In the genomic region with DNA sequence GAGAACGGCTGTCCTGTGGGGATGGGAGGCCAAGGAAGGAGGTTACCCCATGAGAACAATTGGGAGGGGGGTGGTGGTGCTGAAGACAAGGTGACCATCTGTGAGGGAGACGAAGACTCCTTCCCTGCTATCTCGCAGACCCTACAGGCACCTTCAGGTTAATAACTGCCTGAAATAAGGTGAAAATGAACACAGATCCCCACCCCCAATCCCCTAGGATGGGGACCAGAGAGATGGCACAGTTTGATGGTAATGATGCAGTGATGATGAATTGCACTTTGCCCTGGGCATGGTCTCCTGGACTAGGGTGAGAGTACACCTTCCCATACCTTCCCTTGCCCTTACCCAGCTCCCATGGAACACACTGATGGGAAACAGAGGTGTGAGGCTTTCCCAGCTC, we compare ENCODE assay signal across 16 cellular contexts. TPM values are rescaled to one million over a fixed set of nuclear protein-coding genes. Genes with fewer than 3 reads are reported as not detected.
A peak's percentile ranks its signal among the peaks of the same experiment; 100 is the strongest.
DNase-seq lines count a peak whose midpoint lies in the region; ATAC-seq and TF ChIP-seq lines count a peak whose summit lies in the region.
"Had no signal": no experiment of that assay in that cellular context is flagged by ENCODE, and none has a peak within 500 bp of the region (broad histone marks: within the 10 kb centered on the region; RNA-seq: fewer than 3 reads in every experiment).

No MANE protein-coding gene starts in this region.

- no peak overlapping the region for H3K4me3 ChIP-seq in DND-41 (ENCODE audit: low read depth in 1 of 2, low read length in 2 of 2)
- H3K4me3 ChIP-seq in osteoblast (ENCODE audit: insufficient read depth, low read length), result no peak overlapping the region
- H3K4me3 ChIP-seq: SJSA1 had no signal

- intact Hi-C loops in CD4-positive, alpha-beta T cell (cut with DNase I, micrococcal nuclease), result no loop called here

- CTCF ChIA-PET in CD4-positive, alpha-beta T cell (lab: Charles Lee), result interaction anchor here (1.9 to 3.8 kb wide), 3 partner anchors 37 to 49 kb away, joined by 13 to 49 read pairs (median 39); a partner anchor contains a TSS
- CTCF ChIA-PET in GM10248 (lab: Yijun Ruan, JAX), result interaction anchor here (0.9 to 5.6 kb wide), 10 partner anchors 11 to 181 kb away, joined by 3 to 80 read pairs (median 26); a partner anchor contains a TSS
- CTCF ChIA-PET in activated CD8-positive, alpha-beta T cell treated with anti-CD3 and anti-CD28 coated beads, Interleukin-2, amount 10 ng/mL, durations not matched to agents 7 days and 5 days (lab: Charles Lee), result interaction anchor here (2.0 to 10.2 kb wide), 5 partner anchors 13 to 95 kb away, joined by 11 to 195 read pairs (median 66); a partner anchor contains a TSS

- H3K27me3 Mint-ChIP-seq in CD4-positive, alpha-beta T cell, result no peaks in the 10 kb centered on the region
- peaks cover 3% of the 10 kb centered on the region for H3K27me3 Mint-ChIP-seq in activated T-helper 17 cell treated with anti-CD3 and anti-CD28 coated beads, Interleukin-2, amount 50 U/mL, for 72 hours
- peaks cover 7% of the 10 kb centered on the region for H3K27me3 Mint-ChIP-seq in activated CD8-positive, alpha-beta T cell treated with anti-CD3 and anti-CD28 coated beads, Interleukin-2, amount 10 ng/mL, durations not matched to agents 7 days and 5 days (ENCODE audit: low read depth)

- H3K27me3 ChIP-seq in CD4-positive, alpha-beta T cell (ENCODE audit: control insufficient read depth, insufficient read depth, low read length), result peaks cover 4% of the 10 kb centered on the region
- H3K27me3 ChIP-seq in DND-41 (ENCODE audit: insufficient read depth, low read length, poor library complexity) (no peaks in the 10 kb centered on the region), osteoblast (ENCODE audit: insufficient read depth, low read length) (no peaks in the 10 kb centered on the region)
- H3K27me3 ChIP-seq: SJSA1 had no signal

- H3K79me2 ChIP-seq in DND-41 (ENCODE audit: insufficient read depth, low read length) (peaks cover 36% of the 10 kb centered on the region), osteoblast (ENCODE audit: insufficient read depth, low read length) (peaks cover 31% of the 10 kb centered on the region)

- H3K4me1 ChIP-seq in DND-41 (ENCODE audit: insufficient read depth, low read length) (peaks cover 33% of the 10 kb centered on the region), osteoblast (ENCODE audit: insufficient read depth, low read length) (peaks cover 20% of the 10 kb centered on the region)

- H4K20me1 ChIP-seq in DND-41 (ENCODE audit: insufficient read depth, low read length) (peaks cover 21% of the 10 kb centered on the region), osteoblast (ENCODE audit: insufficient read depth, low read length) (peaks cover 19% of the 10 kb centered on the region)

- no peaks in the 10 kb centered on the region for H3K9me3 ChIP-seq in CD4-positive, alpha-beta T cell (ENCODE audit: control insufficient read depth, low read length)
- no peaks in the 10 kb centered on the region for H3K9me3 ChIP-seq in DND-41 (ENCODE audit: insufficient read depth, low read length, severe bottlenecking)
- H3K9me3 ChIP-seq in osteoblast (ENCODE audit: low read depth, low read length), result no peaks in the 10 kb centered on the region
- H3K9me3 ChIP-seq: SJSA1 had no signal

- no peak for ATAC-seq in CD4-positive, alpha-beta T cell (ENCODE audit: poor library complexity)
- ATAC-seq in DND-41 (ENCODE audit: insufficient read depth, low read depth), result no peak
- ATAC-seq in activated T-helper 17 cell treated with anti-CD3 and anti-CD28 coated beads, Interleukin-2, amount 50 U/mL, for 72 hours (replicated peaks), result no peak
- no peak for ATAC-seq in activated CD8-positive, alpha-beta T cell treated with anti-CD3 and anti-CD28 coated beads, Interleukin-2, amount 10 ng/mL, durations not matched to agents 7 days and 5 days

- DNase-seq in CD4-positive, alpha-beta T cell, result no peak
- DNase-seq in DND-41 (no peak), osteoblast (ENCODE audit: insufficient read length, low spot score, missing footprints) (no peak), GM10248 (ENCODE audit: extremely low spot score) (no peak), DMS 273 treated with DMSO at 0.1 percent for 48 hours (lab: John Stamatoyannopoulos, UW) (no peak)
- DNase-seq in activated CD8-positive, alpha-beta T cell treated with anti-CD3 and anti-CD28 coated beads, Interleukin-2, amount 10 ng/mL, durations not matched to agents 7 days and 5 days, result no peak
- DNase-seq: Calu3; CD4-positive, CD25-positive, alpha-beta regulatory T cell; H9; KBM-7; NCI-H1436; NCI-H446 treated with DMSO at 0.1 percent for 48 hours had no signal

- H3K4me3 Mint-ChIP-seq in CD4-positive, alpha-beta T cell, result peak overlapping the region; percentile 66
- H3K4me3 Mint-ChIP-seq in activated T-helper 17 cell treated with anti-CD3 and anti-CD28 coated beads, Interleukin-2, amount 50 U/mL, for 72 hours, result peak overlapping the region; percentile 64
- H3K4me3 Mint-ChIP-seq in activated CD8-positive, alpha-beta T cell treated with anti-CD3 and anti-CD28 coated beads, Interleukin-2, amount 10 ng/mL, durations not matched to agents 7 days and 5 days, result no peak overlapping the region

- no peak overlapping the region for H3K27ac ChIP-seq in CD4-positive, alpha-beta T cell (ENCODE audit: low read depth, low read length)
- H3K27ac ChIP-seq in DND-41 (ENCODE audit: low read length) (no peak overlapping the region), osteoblast (ENCODE audit: low read depth, low read length) (no peak overlapping the region)
- H3K27ac ChIP-seq: HL-60, SJSA1 had no signal

- peaks cover 19% of the 10 kb centered on the region for H3K36me3 Mint-ChIP-seq in CD4-positive, alpha-beta T cell (ENCODE audit: low read depth)
- peaks cover 21% of the 10 kb centered on the region for H3K36me3 Mint-ChIP-seq in activated T-helper 17 cell treated with anti-CD3 and anti-CD28 coated beads, Interleukin-2, amount 50 U/mL, for 72 hours (ENCODE audit: low read depth)
- peaks cover 12% of the 10 kb centered on the region for H3K36me3 Mint-ChIP-seq in activated CD8-positive, alpha-beta T cell treated with anti-CD3 and anti-CD28 coated beads, Interleukin-2, amount 10 ng/mL, durations not matched to agents 7 days and 5 days (ENCODE audit: low read depth)

- no peaks in the 10 kb centered on the region for H3K9me3 Mint-ChIP-seq in CD4-positive, alpha-beta T cell
- no peaks in the 10 kb centered on the region for H3K9me3 Mint-ChIP-seq in activated T-helper 17 cell treated with anti-CD3 and anti-CD28 coated beads, Interleukin-2, amount 50 U/mL, for 72 hours
- H3K9me3 Mint-ChIP-seq in activated CD8-positive, alpha-beta T cell treated with anti-CD3 and anti-CD28 coated beads, Interleukin-2, amount 10 ng/mL, durations not matched to agents 7 days and 5 days (ENCODE audit: insufficient read depth), result no peaks in the 10 kb centered on the region
- H3K9me3 Mint-ChIP-seq: CD4-positive, CD25-positive, alpha-beta regulatory T cell; H9 had no signal

- peak overlapping the region; percentile 24 for H3K27ac Mint-ChIP-seq in CD4-positive, alpha-beta T cell
- peak overlapping the region; percentile 72 for H3K27ac Mint-ChIP-seq in activated T-helper 17 cell treated with anti-CD3 and anti-CD28 coated beads, Interleukin-2, amount 50 U/mL, for 72 hours
- H3K27ac Mint-ChIP-seq in activated CD8-positive, alpha-beta T cell treated with anti-CD3 and anti-CD28 coated beads, Interleukin-2, amount 10 ng/mL, durations not matched to agents 7 days and 5 days, result no peak overlapping the region
- H3K27ac Mint-ChIP-seq: B cell; CD4-positive, CD25-positive, alpha-beta regulatory T cell; H9 had no signal

- H3K4me2 ChIP-seq in DND-41 (ENCODE audit: insufficient read depth, low read length) (no peak overlapping the region), osteoblast (ENCODE audit: insufficient read depth, low read length) (peak overlapping the region; percentile 54)

- POLR2A ChIA-PET in CD4-positive, alpha-beta T cell (lab: Charles Lee), result no interaction called here
- POLR2A ChIA-PET in GM10248 (lab: Yijun Ruan, JAX), result no interaction called here
- POLR2A ChIA-PET in activated CD8-positive, alpha-beta T cell treated with anti-CD3 and anti-CD28 coated beads, Interleukin-2, amount 10 ng/mL, durations not matched to agents 7 days and 5 days (lab: Charles Lee), result no interaction called here

- H3K9ac ChIP-seq in DND-41 (ENCODE audit: low read depth, low read length), result no peak overlapping the region

- TF ChIP-seq CTCF in CD4-positive, alpha-beta T cell (IDR thresholded peaks at IDR 0.05), result no peak
- TF ChIP-seq CTCF in DND-41 (IDR thresholded peaks at IDR 0.05; ENCODE audit: borderline replicate concordance, extremely low read depth, low read length, poor library complexity, severe bottlenecking), result no peak
- no peak for TF ChIP-seq CTCF in osteoblast (IDR thresholded peaks at IDR 0.05; ENCODE audit: extremely low read depth, low read depth, low read length)
- no peak for TF ChIP-seq CTCF in GM10248 (IDR thresholded peaks at IDR 0.05; ENCODE audit: control extremely low read depth, extremely low read depth, low read depth, missing control alignments)

- H2AFZ ChIP-seq in DND-41 (ENCODE audit: low read depth, low read length), result peak overlapping the region; percentile 87
- no peak overlapping the region for H2AFZ ChIP-seq in osteoblast (ENCODE audit: low read length)

- peaks cover 26% of the 10 kb centered on the region for H3K4me1 Mint-ChIP-seq in CD4-positive, alpha-beta T cell (ENCODE audit: low read depth)
- peaks cover 13% of the 10 kb centered on the region for H3K4me1 Mint-ChIP-seq in activated T-helper 17 cell treated with anti-CD3 and anti-CD28 coated beads, Interleukin-2, amount 50 U/mL, for 72 hours
- H3K4me1 Mint-ChIP-seq in activated CD8-positive, alpha-beta T cell treated with anti-CD3 and anti-CD28 coated beads, Interleukin-2, amount 10 ng/mL, durations not matched to agents 7 days and 5 days (ENCODE audit: low read depth), result peaks cover 25% of the 10 kb centered on the region

- H3K36me3 ChIP-seq in DND-41 (ENCODE audit: insufficient read depth, low read length) (peaks cover 21% of the 10 kb centered on the region), osteoblast (ENCODE audit: insufficient read depth, low read length) (peaks cover 5% of the 10 kb centered on the region)

RNA-seq across cellular contexts. Expression of a gene that starts 1.4 kb away (rescaled TPM):
- total RNA-seq in CD4-positive, alpha-beta T cell, result 10 to 100 TPM; 89.1 to 91.2 TPM
- total RNA-seq in activated T-helper 17 cell treated with anti-CD3 and anti-CD28 coated beads, Interleukin-2, amount 50 U/mL, for 72 hours, result 100 to 1,000 TPM in 1 of 2 donors, 10 to 100 TPM in 1; 86.7 to 110 TPM
- total RNA-seq in osteoblast, result 73.5 and 84.6 TPM in 2 replicates
- total RNA-seq in activated CD8-positive, alpha-beta T cell treated with anti-CD3 and anti-CD28 coated beads, Interleukin-2, amount 10 ng/mL, durations not matched to agents 7 days and 5 days, result 10 to 100 TPM; 77.3 to 84.1 TPM

RNA-seq across cellular contexts. Expression of a gene that starts 12.0 kb away (rescaled TPM):
- total RNA-seq in CD4-positive, alpha-beta T cell, result not detected
- not detected for total RNA-seq in activated T-helper 17 cell treated with anti-CD3 and anti-CD28 coated beads, Interleukin-2, amount 50 U/mL, for 72 hours
- total RNA-seq in osteoblast, result not detected in 2 replicates
- not detected for total RNA-seq in activated CD8-positive, alpha-beta T cell treated with anti-CD3 and anti-CD28 coated beads, Interleukin-2, amount 10 ng/mL, durations not matched to agents 7 days and 5 days
- total RNA-seq: B cell; Calu3; CD4-positive, CD25-positive, alpha-beta regulatory T cell; SJSA1 had no signal

RNA-seq across cellular contexts. Expression of a gene that starts 30.8 kb away (rescaled TPM):
- under 1 TPM; 0.11 to 0.22 TPM for total RNA-seq in CD4-positive, alpha-beta T cell
- under 1 TPM; 0.13 to 0.34 TPM for total RNA-seq in activated T-helper 17 cell treated with anti-CD3 and anti-CD28 coated beads, Interleukin-2, amount 50 U/mL, for 72 hours
- total RNA-seq in osteoblast, result 0.29 and 0.36 TPM in 2 replicates
- not detected for total RNA-seq in activated CD8-positive, alpha-beta T cell treated with anti-CD3 and anti-CD28 coated beads, Interleukin-2, amount 10 ng/mL, durations not matched to agents 7 days and 5 days
- total RNA-seq: H9 had no signal

RNA-seq across cellular contexts. Expression of a gene that starts 48.1 kb away (rescaled TPM):
- total RNA-seq in CD4-positive, alpha-beta T cell, result 1 to 10 TPM; 3.3 to 5.9 TPM
- total RNA-seq in activated T-helper 17 cell treated with anti-CD3 and anti-CD28 coated beads, Interleukin-2, amount 50 U/mL, for 72 hours, result 10 to 100 TPM; 33.5 to 76.6 TPM
- total RNA-seq in osteoblast, result 11.5 and 13.8 TPM in 2 replicates
- total RNA-seq in activated CD8-positive, alpha-beta T cell treated with anti-CD3 and anti-CD28 coated beads, Interleukin-2, amount 10 ng/mL, durations not matched to agents 7 days and 5 days, result 10 to 100 TPM; 24.2 to 26.9 TPM
